ENCODE assay signal across 28 cellular contexts in genomic region chr5:3893527-3893926, GRCh38.
"Had no signal": no experiment of that assay in that cellular context is flagged by ENCODE, and none has a peak within 500 bp of the region (broad histone marks: within the 10 kb centered on the region; RNA-seq: fewer than 3 reads in every experiment).

No MANE protein-coding gene starts in this region.

- ATAC-seq: activated CD8-positive, alpha-beta T cell treated with anti-CD3 and anti-CD28 coated beads for 36 hours; activated naive CD8-positive, alpha-beta T cell treated with anti-CD3 and anti-CD28 coated beads, Interleukin-2, amount 50 U/mL, for 24 hours had no signal

- H3K27ac ChIP-seq: ascending aorta, cardiac muscle cell, VCaP had no signal

- H3K4me3 ChIP-seq: ascending aorta, cardiac muscle cell had no signal

- FAIRE-seq: TTC549 had no signal

- H3K4me1 ChIP-seq: ascending aorta had no signal

- H3K27me3 ChIP-seq: ascending aorta, cardiac muscle cell had no signal

- H3K36me3 ChIP-seq: ascending aorta, cardiac muscle cell had no signal

- DNase-seq: activated B cell treated with CpG ODN at 0.5 μM for 24 hours; activated CD4-positive, alpha-beta memory T cell treated with anti-CD3 and anti-CD28 coated beads for 36 hours; activated CD4-positive, alpha-beta T cell treated with anti-CD3 and anti-CD28 coated beads for 4 hours; activated CD4-positive, alpha-beta T cell treated with anti-CD3 and anti-CD28 coated beads, Interleukin-2, amount 10 ng/mL, durations not matched to agents 24 days and 14 days; activated CD4-positive, alpha-beta T cell treated with anti-CD3 and anti-CD28 coated beads, Interleukin-2, amount 50 U/mL, for 1 hour; activated CD4-positive, alpha-beta T cell treated with anti-CD3 and anti-CD28 coated beads, Interleukin-2, amount 50 U/mL, for 4 hours; activated CD4-positive, CD25-positive, alpha-beta regulatory T cell treated with anti-CD3 and anti-CD28 coated beads, Interleukin-2, amount 50 U/mL, for 72 hours; activated CD8-positive, alpha-beta memory T cell treated with anti-CD3 and anti-CD28 coated beads, Interleukin-2, amount 50 U/mL, for 4 hours; activated CD8-positive, alpha-beta T cell treated with anti-CD3 and anti-CD28 coated beads for 36 hours; activated effector memory CD4-positive, alpha-beta T cell treated with Interleukin-2 at 50 U/mL for 16 hours; activated gamma-delta T cell; activated naive CD4-positive, alpha-beta T cell treated with anti-CD3 and anti-CD28 coated beads, Interleukin-2, amount 10 ng/mL, durations not matched to agents 7 days and 5 days; activated naive CD4-positive, alpha-beta T cell treated with Interleukin-2 at 50 U/mL for 16 hours; activated naive CD8-positive, alpha-beta T cell treated with anti-CD3 and anti-CD28 coated beads, Interleukin-2, amount 10 ng/mL, durations not matched to agents 7 days and 5 days; activated naive CD8-positive, alpha-beta T cell treated with anti-CD3 and anti-CD28 coated beads, Interleukin-2, amount 50 U/mL, for 24 hours; activated T-cell treated with anti-CD3 and anti-CD28 coated beads, Interleukin-2, amount 50 U/mL, for 24 hours; activated T-cell treated with anti-CD3 and anti-CD28 coated beads, Interleukin-2, amount 50 U/mL, for 48 hours; amygdala; anterior cingulate cortex; caudate nucleus; cerebellar nuclear complex; T-helper 1 cell; T-helper 2 cell; T-helper 9 cell had no signal
